8 cellular contexts compared by ENCODE assay signal in genomic region chr5:179608131-179608581, GRCh38. TPM values are rescaled to one million over a fixed set of nuclear protein-coding genes. Genes with fewer than 3 reads are reported as not detected.
DNase-seq lines count a peak whose midpoint lies in the region; ATAC-seq and TF ChIP-seq lines count a peak whose summit lies in the region.

No MANE protein-coding gene starts in this region.

- DNase-seq in activated CD8-positive, alpha-beta memory T cell treated with anti-CD3 and anti-CD28 coated beads, Interleukin-2, amount 10 ng/mL, durations not matched to agents 7 days and 5 days: peak; percentile 85
- DNase-seq in activated CD8-positive, alpha-beta memory T cell treated with anti-CD3 and anti-CD28 coated beads, Interleukin-2, amount 50 U/mL, for 4 hours: no peak
- DNase-seq in activated CD4-positive, alpha-beta T cell treated with anti-CD3 and anti-CD28 coated beads, Interleukin-2, amount 10 ng/mL, durations not matched to agents 7 days and 5 days: peak; percentile 85
- DNase-seq in hepatocyte (ENCODE audit: low spot score) (no peak), GM19240 (ENCODE audit: insufficient read length, low spot score) (no peak), WTC11 (ENCODE audit: low spot score) (no peak)

- H3K36me3 ChIP-seq in hepatocyte (replicated peaks; ENCODE audit: insufficient read depth, low read depth) (no peaks in the 10 kb centered on the region), stomach smooth muscle (ENCODE audit: control insufficient read depth in 2 of 2, insufficient read depth in 2 of 2, low read length in 2 of 2) (peaks cover 55 to 59% of the 10 kb centered on the region in 2 donors)

- H3K27ac Mint-ChIP-seq in activated CD8-positive, alpha-beta memory T cell treated with anti-CD3 and anti-CD28 coated beads, Interleukin-2, amount 10 ng/mL, durations not matched to agents 7 days and 5 days: peak overlapping the region; percentile 78
- peak overlapping the region; percentile 86 for H3K27ac Mint-ChIP-seq in activated CD4-positive, alpha-beta T cell treated with anti-CD3 and anti-CD28 coated beads, Interleukin-2, amount 10 ng/mL, durations not matched to agents 7 days and 5 days
- no peak overlapping the region for H3K27ac Mint-ChIP-seq in WTC11

- H3K4me2 ChIP-seq in hepatocyte: no peak overlapping the region

- POLR2A ChIA-PET in activated CD4-positive, alpha-beta T cell treated with anti-CD3 and anti-CD28 coated beads, Interleukin-2, amount 10 ng/mL, durations not matched to agents 7 days and 5 days (lab: Charles Lee): interaction anchor here (1.1 to 1.3 kb wide), 2 partner anchors 12 to 16 kb away, joined by 3 read pairs; partner anchors contain the start of gene HNRNPH1
- POLR2A ChIA-PET in WTC11 (lab: Charles Lee): interaction anchor here (0.7 to 1.4 kb wide), 2 partner anchors 14 to 16 kb away, joined by 3 to 6 read pairs; partner anchors contain the start of gene HNRNPH1

- 64% methylated on average over 5 of the region's 5 CpGs for WGBS in hepatocyte (ENCODE audit: low lambda C conversion rate, missing lambda C conversion rate)

- no peaks in the 10 kb centered on the region for H3K9me2 ChIP-seq in hepatocyte (replicated peaks; ENCODE audit: insufficient read depth)

- H3K9me3 ChIP-seq in hepatocyte (ENCODE audit: low read depth): no peaks in the 10 kb centered on the region
- no peaks in the 10 kb centered on the region for H3K9me3 ChIP-seq in stomach smooth muscle (ENCODE audit: control insufficient read depth in 2 of 2, low read length in 2 of 2)

- H3K36me3 Mint-ChIP-seq in activated CD8-positive, alpha-beta memory T cell treated with anti-CD3 and anti-CD28 coated beads, Interleukin-2, amount 10 ng/mL, durations not matched to agents 7 days and 5 days: peaks cover 38% of the 10 kb centered on the region
- H3K36me3 Mint-ChIP-seq in activated CD4-positive, alpha-beta T cell treated with anti-CD3 and anti-CD28 coated beads, Interleukin-2, amount 10 ng/mL, durations not matched to agents 7 days and 5 days (ENCODE audit: low read depth): peaks cover 53% of the 10 kb centered on the region
- H3K36me3 Mint-ChIP-seq in WTC11: peaks cover 48% of the 10 kb centered on the region

- H3K9ac ChIP-seq in stomach smooth muscle (ENCODE audit: low read length in 2 of 2): no peak overlapping the region

- CTCF ChIA-PET in activated CD8-positive, alpha-beta memory T cell treated with anti-CD3 and anti-CD28 coated beads, Interleukin-2, amount 10 ng/mL, durations not matched to agents 7 days and 5 days (lab: Charles Lee): interaction anchor here (0.7 to 1.6 kb wide), 3 partner anchors 10 to 20 kb away, joined by 3 to 8 read pairs (median 3); partner anchors contain the start of gene HNRNPH1
- CTCF ChIA-PET in activated CD4-positive, alpha-beta T cell treated with anti-CD3 and anti-CD28 coated beads, Interleukin-2, amount 10 ng/mL, durations not matched to agents 7 days and 5 days (lab: Charles Lee): interaction anchor here (0.7 to 2.0 kb wide), 10 partner anchors 8 to 64 kb away, joined by 3 to 5 read pairs (median 3); partner anchors contain the start of gene HNRNPH1
- CTCF ChIA-PET in WTC11 (lab: Charles Lee): interaction anchor here (1.7 to 2.9 kb wide), 2 partner anchors 16 to 60 kb away, joined by 5 to 11 read pairs; partner anchors contain the start of gene HNRNPH1

- ATAC-seq in activated CD8-positive, alpha-beta memory T cell treated with anti-CD3 and anti-CD28 coated beads, Interleukin-2, amount 10 ng/mL, durations not matched to agents 7 days and 5 days: peak; percentile 73
- ATAC-seq in GM19467 (IDR thresholded peaks at IDR 0.05; ENCODE audit: unreplicated experiment): no peak
- ATAC-seq in WTC11: no peak

- H3K4me1 ChIP-seq in hepatocyte (ENCODE audit: insufficient read depth): no peaks in the 10 kb centered on the region
- peaks cover 51% of the 10 kb centered on the region for H3K4me1 ChIP-seq in stomach smooth muscle (ENCODE audit: control insufficient read depth, insufficient read depth, low read length)

- H3K4me1 Mint-ChIP-seq in activated CD8-positive, alpha-beta memory T cell treated with anti-CD3 and anti-CD28 coated beads, Interleukin-2, amount 10 ng/mL, durations not matched to agents 7 days and 5 days: peaks cover 45% of the 10 kb centered on the region
- H3K4me1 Mint-ChIP-seq in activated CD4-positive, alpha-beta T cell treated with anti-CD3 and anti-CD28 coated beads, Interleukin-2, amount 10 ng/mL, durations not matched to agents 7 days and 5 days: peaks cover 57% of the 10 kb centered on the region
- peaks cover 5% of the 10 kb centered on the region; the same call in 1 of the 2 replicates for H3K4me1 Mint-ChIP-seq in WTC11

- no peaks in the 10 kb centered on the region for H3K27me3 ChIP-seq in hepatocyte
- no peaks in the 10 kb centered on the region for H3K27me3 ChIP-seq in stomach smooth muscle (ENCODE audit: control insufficient read depth in 1 of 2, insufficient read depth in 2 of 2, low read length in 2 of 2)

- TF ChIP-seq CTCF in hepatocyte (IDR thresholded peaks at IDR 0.05; ENCODE audit: poor library complexity) (no peak), WTC11 (IDR thresholded peaks at IDR 0.05) (no peak)

- no peaks in the 10 kb centered on the region for H3K9me3 Mint-ChIP-seq in activated CD8-positive, alpha-beta memory T cell treated with anti-CD3 and anti-CD28 coated beads, Interleukin-2, amount 10 ng/mL, durations not matched to agents 7 days and 5 days (ENCODE audit: low read depth)
- no peaks in the 10 kb centered on the region for H3K9me3 Mint-ChIP-seq in activated CD4-positive, alpha-beta T cell treated with anti-CD3 and anti-CD28 coated beads, Interleukin-2, amount 10 ng/mL, durations not matched to agents 7 days and 5 days
- H3K9me3 Mint-ChIP-seq in WTC11: no peaks in the 10 kb centered on the region

- H3K79me2 ChIP-seq in hepatocyte: peaks cover 10% of the 10 kb centered on the region

- no peak overlapping the region for H2AFZ ChIP-seq in hepatocyte

- H4K20me1 ChIP-seq in hepatocyte (ENCODE audit: insufficient read depth, poor library complexity, severe bottlenecking): peaks cover 46% of the 10 kb centered on the region

- H3K27me3 Mint-ChIP-seq in activated CD8-positive, alpha-beta memory T cell treated with anti-CD3 and anti-CD28 coated beads, Interleukin-2, amount 10 ng/mL, durations not matched to agents 7 days and 5 days: no peaks in the 10 kb centered on the region
- H3K27me3 Mint-ChIP-seq in activated CD4-positive, alpha-beta T cell treated with anti-CD3 and anti-CD28 coated beads, Interleukin-2, amount 10 ng/mL, durations not matched to agents 7 days and 5 days: no peaks in the 10 kb centered on the region
- H3K27me3 Mint-ChIP-seq in WTC11 (ENCODE audit: low read depth): no peaks in the 10 kb centered on the region

- H3K27ac ChIP-seq in hepatocyte: peak overlapping the region; percentile 6
- peak overlapping the region; percentile 74 for H3K27ac ChIP-seq in stomach smooth muscle (ENCODE audit: low read length)

- no peak overlapping the region for H3K4me3 Mint-ChIP-seq in activated CD8-positive, alpha-beta memory T cell treated with anti-CD3 and anti-CD28 coated beads, Interleukin-2, amount 10 ng/mL, durations not matched to agents 7 days and 5 days
- peak overlapping the region; percentile 6 for H3K4me3 Mint-ChIP-seq in activated CD4-positive, alpha-beta T cell treated with anti-CD3 and anti-CD28 coated beads, Interleukin-2, amount 10 ng/mL, durations not matched to agents 7 days and 5 days
- no peak overlapping the region for H3K4me3 Mint-ChIP-seq in WTC11

- H3K4me3 ChIP-seq in hepatocyte: no peak overlapping the region
- no peak overlapping the region for H3K4me3 ChIP-seq in stomach smooth muscle (ENCODE audit: low read length in 2 of 2)

TF ChIP-seq in WTC11, 78 proteins besides CTCF, POLR2A, EP300 and RAD21:
- TF ChIP-seq RELA (CRISPR knock-in tag; IDR thresholded peaks at IDR 0.05; ENCODE audit: borderline replicate concordance) (no peak), MLX (CRISPR knock-in tag; IDR thresholded peaks at IDR 0.05) (no peak), ZNF396 (CRISPR knock-in tag; IDR thresholded peaks at IDR 0.05; ENCODE audit: borderline replicate concordance) (no peak), FOXK1 (CRISPR knock-in tag; IDR thresholded peaks at IDR 0.05) (no peak), CREB1 (CRISPR knock-in tag; IDR thresholded peaks at IDR 0.05) (no peak), NR3C1 (CRISPR knock-in tag; conservative IDR thresholded peaks at IDR 0.05; ENCODE audit: low read depth) (no peak)

RNA-seq across cellular contexts. Expression of gene HNRNPH1, which starts 15.3 kb away (rescaled TPM):
- 1,000 to 10,000 TPM in 1 of 2 experiments, 100 to 1,000 TPM in 1; 811 to 1,007 TPM for total RNA-seq in activated CD8-positive, alpha-beta memory T cell treated with anti-CD3 and anti-CD28 coated beads, Interleukin-2, amount 10 ng/mL, durations not matched to agents 7 days and 5 days
- 100 to 1,000 TPM; 895 to 954 TPM for total RNA-seq in activated CD4-positive, alpha-beta T cell treated with anti-CD3 and anti-CD28 coated beads, Interleukin-2, amount 10 ng/mL, durations not matched to agents 7 days and 5 days
- total RNA-seq in hepatocyte (392 and 485 TPM in 2 replicates), WTC11 (2021) (671 to 865 TPM (median 709 TPM) in 3 replicates)
- polyA plus RNA-seq in hepatocyte: 99.9 and 123 TPM in 2 replicates

RNA-seq across cellular contexts. Expression of gene RUFY1, which starts 57.8 kb away (rescaled TPM):
- total RNA-seq in activated CD8-positive, alpha-beta memory T cell treated with anti-CD3 and anti-CD28 coated beads, Interleukin-2, amount 10 ng/mL, durations not matched to agents 7 days and 5 days: 10 to 100 TPM; 37.4 to 37.9 TPM
- total RNA-seq in activated CD4-positive, alpha-beta T cell treated with anti-CD3 and anti-CD28 coated beads, Interleukin-2, amount 10 ng/mL, durations not matched to agents 7 days and 5 days: 10 to 100 TPM; 50.5 to 53.4 TPM
- total RNA-seq in hepatocyte (41.2 and 42.3 TPM in 2 replicates), WTC11 (2021) (32.3 to 34.0 TPM (median 32.7 TPM) in 3 replicates)
- 37.3 and 38.6 TPM in 2 replicates for polyA plus RNA-seq in hepatocyte

Comparison
In these comparisons a context has a peak if more than half of its experiments do, and no peak if none do; other contexts are left out.
1. DNase-seq: peak in activated CD8-positive, alpha-beta memory T cell treated with anti-CD3 and anti-CD28 coated beads, Interleukin-2, amount 10 ng/mL, durations not matched to agents 7 days and 5 days (single experiment) and activated CD4-positive, alpha-beta T cell treated with anti-CD3 and anti-CD28 coated beads, Interleukin-2, amount 10 ng/mL, durations not matched to agents 7 days and 5 days (single experiment); none in activated CD8-positive, alpha-beta memory T cell treated with anti-CD3 and anti-CD28 coated beads, Interleukin-2, amount 50 U/mL, for 4 hours (single experiment), hepatocyte (single experiment), GM19240 (single experiment) and WTC11 (single experiment).